Comparison of ENCODE assay signal across 8 cellular contexts in the genomic region with DNA sequence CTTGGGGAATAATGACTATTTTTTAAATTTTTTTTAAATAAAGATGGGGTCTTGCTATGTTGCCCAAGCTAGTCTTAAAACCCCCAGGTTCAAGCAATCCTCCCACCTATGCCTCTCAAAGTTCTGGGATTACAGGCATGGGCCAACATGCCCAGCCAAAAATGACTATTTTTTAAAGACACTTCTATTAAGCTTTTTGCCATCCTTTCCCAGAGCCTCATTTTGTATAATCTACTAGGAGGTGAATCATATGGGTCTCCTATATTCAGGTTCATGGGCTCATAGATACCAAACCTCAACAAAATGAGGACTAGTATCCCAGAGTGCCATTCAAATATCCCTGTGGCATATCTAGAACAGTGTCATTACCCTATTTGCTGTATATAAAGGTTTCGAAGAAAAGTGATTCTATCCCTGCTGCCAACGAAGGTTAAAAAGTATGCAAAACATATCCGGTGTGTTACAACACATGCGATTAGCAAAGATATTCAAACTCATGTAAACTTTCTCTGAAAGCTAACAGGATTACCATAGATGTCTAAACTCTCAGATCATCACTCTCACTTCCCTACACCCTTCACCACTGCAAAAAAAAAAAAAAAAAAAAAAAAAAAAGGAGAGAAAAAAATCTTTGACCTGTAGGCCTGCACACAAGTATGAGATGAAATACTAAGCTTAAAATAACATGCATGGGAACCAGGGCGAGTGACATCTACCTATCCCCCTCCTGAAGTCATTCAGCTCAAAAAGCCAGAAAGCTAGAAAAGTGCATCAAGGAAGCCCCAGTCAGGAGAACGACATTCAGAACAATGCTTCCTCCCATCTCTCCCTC. TPM values are rescaled to one million over a fixed set of nuclear protein-coding genes. Genes with fewer than 3 reads are reported as not detected.
A peak's percentile ranks its signal among the peaks of the same experiment; 100 is the strongest.
DNase-seq lines count a peak whose midpoint lies in the region; ATAC-seq and TF ChIP-seq lines count a peak whose summit lies in the region.

No MANE protein-coding gene starts in this region.

- H3K9me3 Mint-ChIP-seq in naive thymus-derived CD8-positive, alpha-beta T cell, result peaks cover 0 to 4% (median 0%) of the 10 kb centered on the region in 9 donors

- no peak overlapping the region for H3K27ac ChIP-seq in Panc1 (ENCODE audit: low read length)

- intact Hi-C loops in Panc1 (cut with micrococcal nuclease; ENCODE audit: unreplicated experiment), result no loop called here

- TF ChIP-seq CTCF in Panc1 (IDR thresholded peaks at IDR 0.05), result no peak

- POLR2A ChIA-PET in Panc1 (lab: Charles Lee), result interaction anchor here (0.6 kb wide), 1 partner anchor 16 kb away, joined by 14 read pairs; no protein-coding TSS in a partner anchor
- POLR2A ChIA-PET in naive thymus-derived CD8-positive, alpha-beta T cell (lab: Charles Lee), result interaction anchor here (0.6 to 3.3 kb wide), 19 partner anchors 9 to 658 kb away, joined by 3 to 30 read pairs (median 5); no protein-coding TSS in a partner anchor

- H3K27ac Mint-ChIP-seq in naive thymus-derived CD8-positive, alpha-beta T cell, result peak overlapping the region; percentile 77 to 97 (median 94)

- in situ Hi-C loops in Panc1 (cut with HindIII; ENCODE audit: low pct_unique_long_range_greater_than_20kb, low sequenced_read_pairs), result no loop called here

- H3K4me1 ChIP-seq in Panc1 (ENCODE audit: control insufficient read depth, insufficient read depth, low read length), result peaks cover 9% of the 10 kb centered on the region

- ATAC-seq in GM18909 (IDR thresholded peaks at IDR 0.05; ENCODE audit: poor library complexity, unreplicated experiment), result peak; percentile 77
- peak; percentile 63 for ATAC-seq in HG02763 (IDR thresholded peaks at IDR 0.05; ENCODE audit: unreplicated experiment)
- ATAC-seq in Panc1, result no peak
- no peak for ATAC-seq in naive thymus-derived CD8-positive, alpha-beta T cell
- ATAC-seq in GM18873 (IDR thresholded peaks at IDR 0.05; ENCODE audit: low FRiP score, unreplicated experiment), result no peak

- BruUV-seq in Panc1 (replicated peaks; lab: Mats Ljungman, UMichigan), result TSS peak; percentile 29

- no peaks in the 10 kb centered on the region for H3K9me3 ChIP-seq in Panc1 (ENCODE audit: control insufficient read depth, insufficient read depth, low read depth, low read length)

- H3K27me3 ChIP-seq in Panc1 (ENCODE audit: control insufficient read depth, insufficient read depth, low read length), result no peaks in the 10 kb centered on the region

- CTCF ChIA-PET in Panc1 (lab: Charles Lee), result interaction anchor here (0.6 kb wide), 3 partner anchors 46 to 188 kb away, joined by 3 to 5 read pairs (median 4); no protein-coding TSS in a partner anchor

- H3K27me3 Mint-ChIP-seq in naive thymus-derived CD8-positive, alpha-beta T cell, result no peaks in the 10 kb centered on the region

- H3K36me3 Mint-ChIP-seq in naive thymus-derived CD8-positive, alpha-beta T cell, result peaks cover 9 to 50% (median 11%) of the 10 kb centered on the region in 3 donors

- no peak for DNase-seq in Panc1 (ENCODE audit: low read depth, low spot score)
- DNase-seq in naive thymus-derived CD8-positive, alpha-beta T cell, result no peak
- DNase-seq in NCI-H69 (lab: John Stamatoyannopoulos, UW), result no peak
- no peak for DNase-seq in central memory CD4-positive, alpha-beta T cell
- DNase-seq in NCI-H1930 (lab: John Stamatoyannopoulos, UW), result no peak

- no peaks in the 10 kb centered on the region for H3K36me3 ChIP-seq in Panc1 (ENCODE audit: control insufficient read depth, insufficient read depth, low read length)

- H3K4me3 ChIP-seq in Panc1 (ENCODE audit: low read depth in 2 of 2, low read length in 2 of 2), result no peak overlapping the region

- peaks cover 47 to 96% (median 92%) of the 10 kb centered on the region in 4 donors for H3K4me1 Mint-ChIP-seq in naive thymus-derived CD8-positive, alpha-beta T cell

- peak overlapping the region; percentile 60 to 83 (median 76) for H3K4me3 Mint-ChIP-seq in naive thymus-derived CD8-positive, alpha-beta T cell

RNA-seq across cellular contexts. Expression of gene XPO6, which starts 23.5 kb away (rescaled TPM):
- total RNA-seq in Panc1 (2021; ENCODE audit: unreplicated experiment), result 135 TPM
- 141 TPM for polyA plus RNA-seq in Panc1 (2012; ENCODE audit: insufficient read length)
- 100 to 1,000 TPM; 445 to 470 TPM for total RNA-seq in naive thymus-derived CD8-positive, alpha-beta T cell
- 100 to 1,000 TPM in 1 of 3 donors, 10 to 100 TPM in 2; 90.2 to 109 (median 96.4) TPM for polyA plus RNA-seq in naive thymus-derived CD8-positive, alpha-beta T cell

Comparison
In these comparisons a context has a peak if more than half of its experiments do, and no peak if none do; other contexts are left out.
1. ATAC-seq: peak in GM18909 (single experiment) and HG02763 (single experiment); none in Panc1 (single experiment), naive thymus-derived CD8-positive, alpha-beta T cell (0 of 2) and GM18873 (single experiment).